Comparison of ENCODE assay signal across 16 cellular contexts in genomic region chr14:19487690-19488089, GRCh38. TPM values are rescaled to one million over a fixed set of nuclear protein-coding genes. Genes with fewer than 3 reads are reported as not detected.
DNase-seq lines count a peak whose midpoint lies in the region; ATAC-seq and TF ChIP-seq lines count a peak whose summit lies in the region.
"Not testable (repeated sequence)": the region's sequence is repeated elsewhere in the genome, so short reads cannot be mapped to it uniquely, and the experiment has no call there.
"Had no signal": no experiment of that assay in that cellular context is flagged by ENCODE, and none has a peak within 500 bp of the region (broad histone marks: within the 10 kb centered on the region; RNA-seq: fewer than 3 reads in every experiment).

No MANE protein-coding gene starts in this region.

- ATAC-seq in DND-41 (ENCODE audit: insufficient read depth, low read depth) (0 out of 3 replicates have a peak, but pooled peaks have one; percentile 2), esophagus mucosa (peak; percentile 31), heart left ventricle (peak; percentile 9 to 36 (median 25)), right cardiac atrium (peak; percentile 32 to 41), lower lobe of right lung (peak; percentile 22 to 49), sciatic nerve (peak; percentile 33), upper lobe of right lung (peak; percentile 38)
- ATAC-seq in stimulated activated naive CD8-positive, alpha-beta T cell treated with anti-CD3 and anti-CD28 coated beads, Interleukin-15, Interleukin-2, amounts not matched to agents 100 U/mL and 50 U/mL, for 24 hours, result peak; percentile 5

- not testable (repeated sequence) for H3K79me2 ChIP-seq in DND-41 (ENCODE audit: insufficient read depth, low read length)

- H3K4me2 ChIP-seq in DND-41 (ENCODE audit: insufficient read depth, low read length), result not testable (repeated sequence)

- intact Hi-C loops in heart left ventricle (cut with DNase I); right cardiac atrium (cut with DNase I); lower lobe of right lung (cut with DNase I); sciatic nerve (cut with DNase I); upper lobe of right lung (cut with DNase I): not testable (repeated sequence)

- DNase-seq in DND-41; heart left ventricle; right cardiac atrium; lower lobe of right lung; sciatic nerve (ENCODE audit: low spot score); stimulated activated naive CD8-positive, alpha-beta T cell treated with anti-CD3 and anti-CD28 coated beads, Interleukin-15, Interleukin-2, amounts not matched to agents 100 U/mL and 50 U/mL, for 24 hours; upper lobe of right lung: not testable (repeated sequence)

- not testable (repeated sequence) for H3K9me3 ChIP-seq in DND-41 (ENCODE audit: insufficient read depth, low read length, severe bottlenecking); heart left ventricle; right cardiac atrium (ENCODE audit: control insufficient read depth, low read length); lower lobe of right lung; upper lobe of right lung

- not testable (repeated sequence) for H3K9ac ChIP-seq in DND-41 (ENCODE audit: low read depth, low read length)

- H3K36me3 ChIP-seq in DND-41 (ENCODE audit: insufficient read depth, low read length); heart left ventricle; lower lobe of right lung; upper lobe of right lung: not testable (repeated sequence)

- TF ChIP-seq POLR2A in heart left ventricle (IDR thresholded peaks at IDR 0.05), result not testable (repeated sequence)

- not testable (repeated sequence) for H3K27ac ChIP-seq in DND-41 (ENCODE audit: low read length); heart left ventricle; right cardiac atrium (ENCODE audit: low read length); lower lobe of right lung; upper lobe of right lung

- not testable (repeated sequence) for H2AFZ ChIP-seq in DND-41 (ENCODE audit: low read depth, low read length)

- H3K27me3 ChIP-seq in DND-41 (ENCODE audit: insufficient read depth, low read length, poor library complexity); heart left ventricle; right cardiac atrium (ENCODE audit: control insufficient read depth, insufficient read depth); lower lobe of right lung (ENCODE audit: low read depth); upper lobe of right lung: not testable (repeated sequence)

- no CpG with 5 or more reads among the region's 14 CpGs for WGBS in heart left ventricle, 4 donors
- no CpG with 5 or more reads among the region's 14 CpGs for WGBS in right cardiac atrium

- not testable (repeated sequence) for H4K20me1 ChIP-seq in DND-41 (ENCODE audit: insufficient read depth, low read length)

- not testable (repeated sequence) for H3K4me3 ChIP-seq in DND-41 (ENCODE audit: low read depth in 1 of 2, low read length in 2 of 2); heart left ventricle; right cardiac atrium (ENCODE audit: low read length); lower lobe of right lung; upper lobe of right lung

- not testable (repeated sequence) for TF ChIP-seq CTCF in DND-41 (IDR thresholded peaks at IDR 0.05; ENCODE audit: borderline replicate concordance, extremely low read depth, low read length, poor library complexity, severe bottlenecking); heart left ventricle (IDR thresholded peaks at IDR 0.05); lower lobe of right lung (IDR thresholded peaks at IDR 0.05); upper lobe of right lung (IDR thresholded peaks at IDR 0.05)

- H3K4me1 ChIP-seq in DND-41 (ENCODE audit: insufficient read depth, low read length); heart left ventricle; right cardiac atrium (ENCODE audit: control insufficient read depth, insufficient read depth, low read length); lower lobe of right lung; upper lobe of right lung: not testable (repeated sequence)

RNA-seq across cellular contexts. Expression of gene POTEG, which starts 53.5 kb away (rescaled TPM):
- total RNA-seq in esophagus mucosa (not detected), heart left ventricle (not detected), right cardiac atrium (not detected), lower lobe of right lung (not detected), sciatic nerve (not detected), upper lobe of right lung (not detected)
- polyA plus RNA-seq in heart left ventricle (not detected), right cardiac atrium (not detected)
- total RNA-seq: B cell; Caco-2; CD4-positive, CD25-positive, alpha-beta regulatory T cell; CD8-positive, alpha-beta T cell; GM23248; H1; H7 had no signal
- polyA plus RNA-seq: AG04450; CD4-positive, CD25-positive, alpha-beta regulatory T cell; GM23248; H1 had no signal
